Comparison of ENCODE assay signal across 8 cellular contexts in the genomic region with DNA sequence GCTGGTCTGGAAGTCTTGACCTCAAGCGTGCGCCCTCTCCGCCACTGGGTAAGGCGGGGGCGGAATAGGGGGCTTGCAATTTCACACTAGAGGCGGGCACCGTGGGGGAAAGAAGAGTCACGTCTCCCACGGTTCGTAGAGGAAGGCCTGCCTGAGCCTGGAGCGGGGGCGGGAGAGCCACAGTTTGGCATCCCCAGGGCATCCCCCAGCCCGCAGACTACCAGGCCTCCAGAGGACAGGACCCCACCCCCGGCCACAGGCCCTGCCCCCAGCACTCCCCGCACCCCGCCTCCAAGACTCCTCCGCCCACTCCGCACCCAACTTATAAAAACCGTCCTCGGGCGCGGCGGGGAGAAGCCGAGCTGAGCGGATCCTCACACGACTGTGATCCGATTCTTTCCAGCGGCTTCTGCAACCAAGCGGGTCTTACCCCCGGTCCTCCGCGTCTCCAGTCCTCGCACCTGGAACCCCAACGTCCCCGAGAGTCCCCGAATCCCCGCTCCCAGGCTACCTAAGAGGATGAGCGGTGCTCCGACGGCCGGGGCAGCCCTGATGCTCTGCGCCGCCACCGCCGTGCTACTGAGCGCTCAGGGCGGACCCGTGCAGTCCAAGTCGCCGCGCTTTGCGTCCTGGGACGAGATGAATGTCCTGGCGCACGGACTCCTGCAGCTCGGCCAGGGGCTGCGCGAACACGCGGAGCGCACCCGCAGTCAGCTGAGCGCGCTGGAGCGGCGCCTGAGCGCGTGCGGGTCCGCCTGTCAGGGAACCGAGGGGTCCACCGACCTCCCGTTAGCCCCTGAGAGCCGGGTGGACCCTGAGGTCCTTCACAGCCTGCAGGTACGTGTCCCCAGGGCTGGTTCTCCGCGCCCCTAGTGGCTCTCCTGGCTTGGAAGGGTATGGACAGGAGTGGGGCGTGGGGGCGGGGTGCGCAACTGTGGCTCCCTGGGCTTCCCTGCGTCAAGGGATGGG. TPM values are rescaled to one million over a fixed set of nuclear protein-coding genes. Genes with fewer than 3 reads are reported as not detected.
A peak's percentile ranks its signal among the peaks of the same experiment; 100 is the strongest.
DNase-seq lines count a peak whose midpoint lies in the region; ATAC-seq and TF ChIP-seq lines count a peak whose summit lies in the region.

A gene with protein sequence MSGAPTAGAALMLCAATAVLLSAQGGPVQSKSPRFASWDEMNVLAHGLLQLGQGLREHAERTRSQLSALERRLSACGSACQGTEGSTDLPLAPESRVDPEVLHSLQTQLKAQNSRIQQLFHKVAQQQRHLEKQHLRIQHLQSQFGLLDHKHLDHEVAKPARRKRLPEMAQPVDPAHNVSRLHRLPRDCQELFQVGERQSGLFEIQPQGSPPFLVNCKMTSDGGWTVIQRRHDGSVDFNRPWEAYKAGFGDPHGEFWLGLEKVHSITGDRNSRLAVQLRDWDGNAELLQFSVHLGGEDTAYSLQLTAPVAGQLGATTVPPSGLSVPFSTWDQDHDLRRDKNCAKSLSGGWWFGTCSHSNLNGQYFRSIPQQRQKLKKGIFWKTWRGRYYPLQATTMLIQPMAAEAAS (plus strand): TSS at position 353 of the 969 bp plus-strand sequence. CDS start 167 bp downstream, at position 520.

- H3K4me1 ChIP-seq in H9 (ENCODE audit: insufficient read depth, low read length) (peaks cover 4% of the 10 kb centered on the region; the same call in 1 of the 2 replicates), spleen (peaks cover 12 to 80% (median 56%) of the 10 kb centered on the region in 6 donors)

- peak within 1 kb of the TSS in 2 of 3 experiments; percentile 39 to 71; a peak in 2 of 7 replicates for H3K27ac Mint-ChIP-seq in H9

- H4K91ac ChIP-seq in H9 (ENCODE audit: insufficient read length, low read depth, low read length): no peak within 1 kb of the TSS

- no peak within 1 kb of the TSS for H3K23ac ChIP-seq in H9 (ENCODE audit: insufficient read length, low read depth, low read length)

- no peak for TF ChIP-seq POLR2A in spleen (IDR thresholded peaks at IDR 0.05)

- ATAC-seq in GM18498 (IDR thresholded peaks at IDR 0.05; ENCODE audit: unreplicated experiment): no peak
- no peak for ATAC-seq in HG02759 (IDR thresholded peaks at IDR 0.05; ENCODE audit: unreplicated experiment)
- no peak for ATAC-seq in GM21786 (IDR thresholded peaks at IDR 0.05; ENCODE audit: unreplicated experiment)

- peak within 1 kb of the TSS; percentile 72 to 89 for H3K4me3 Mint-ChIP-seq in H9

- TF ChIP-seq CTCF in H9 (conservative IDR thresholded peaks at IDR 0.05) (no peak; the same call in 1 of the 3 replicates), WERI-Rb-1 (IDR thresholded peaks at IDR 0.05; ENCODE audit: low read depth, low read length) (peak; percentile 53), spleen (IDR thresholded peaks at IDR 0.05 in 8 of 11, conservative IDR thresholded peaks at IDR 0.05 in 3 of 11) (no peak)

- no peaks in the 10 kb centered on the region for H3K79me1 ChIP-seq in H9 (ENCODE audit: insufficient read depth, low read depth, low read length, poor library complexity, severe bottlenecking)

- no peak within 1 kb of the TSS for H3K18ac ChIP-seq in H9 (ENCODE audit: insufficient read length, low read depth, low read length)

- H3K9me3 ChIP-seq in H9 (ENCODE audit: control insufficient read depth, low read depth, low read length) (no peaks in the 10 kb centered on the region), WERI-Rb-1 (ENCODE audit: severe bottlenecking) (no peaks in the 10 kb centered on the region), spleen (no peaks in the 10 kb centered on the region)

- H3K27me3 ChIP-seq in H9 (ENCODE audit: insufficient read depth, low read length) (no peaks in the 10 kb centered on the region; the same call in 1 of the 2 replicates), WERI-Rb-1 (ENCODE audit: insufficient read depth, low read depth, severe bottlenecking) (no peaks in the 10 kb centered on the region), spleen (replicated peaks in 1 of 7) (peaks cover 0 to 89% (median 21%) of the 10 kb centered on the region in 7 donors)

- H3K4ac ChIP-seq in H9 (ENCODE audit: low read depth, low read length): no peak within 1 kb of the TSS

- no peak within 1 kb of the TSS for H2BK12ac ChIP-seq in H9 (ENCODE audit: insufficient read length, low read depth, low read length)

- H3K14ac ChIP-seq in H9 (ENCODE audit: insufficient read depth, low read length): peak within 1 kb of the TSS; percentile 74; the same call in 1 of the 2 replicates

- peak within 1 kb of the TSS; percentile 68 for H3K4me3 ChIP-seq in WERI-Rb-1 (ENCODE audit: low read depth, low read length)
- H3K4me3 ChIP-seq in spleen: peak within 1 kb of the TSS; percentile 41 to 72 (median 46)

- no peak within 1 kb of the TSS for H4K5ac ChIP-seq in H9 (ENCODE audit: insufficient read length, low read depth, low read length)

- H3K27ac ChIP-seq in H9 (ENCODE audit: insufficient read length, low read depth, low read length) (no peak within 1 kb of the TSS), WERI-Rb-1 (peak within 1 kb of the TSS; percentile 62), caudate nucleus (ENCODE audit: low read depth, low read length) (peak within 1 kb of the TSS; percentile 62), spleen (peak within 1 kb of the TSS; percentile 35 to 78 (median 63))

- H2BK5ac ChIP-seq in H9 (ENCODE audit: insufficient read length, low read length): no peak within 1 kb of the TSS

- H3K56ac ChIP-seq in H9 (ENCODE audit: insufficient read length, low read depth, low read length): no peak within 1 kb of the TSS

- WGBS in H9 (ENCODE audit: extremely low coverage, insufficient read length, low lambda C conversion rate): no CpG with 5 or more reads among the region's 81 CpGs
- 2 to 4% (median 2%) methylated on average over 47 to 81 of the region's 81 CpGs for WGBS in spleen, 5 donors

- H2AK5ac ChIP-seq in H9 (ENCODE audit: insufficient read length, low read length): no peak within 1 kb of the TSS

- H3K9me3 Mint-ChIP-seq in H9: no peaks in the 10 kb centered on the region

- H4K8ac ChIP-seq in H9 (replicated peaks; ENCODE audit: insufficient read length, low read depth, low read length): no peak within 1 kb of the TSS

- H3K9ac ChIP-seq in H9 (ENCODE audit: extremely low read depth, insufficient read length, low read length): no peak within 1 kb of the TSS

- H3K4me2 ChIP-seq in H9 (ENCODE audit: insufficient read depth, insufficient read length, low read length): peak within 1 kb of the TSS; percentile 48

- H4K20me1 ChIP-seq in H9 (ENCODE audit: control insufficient read depth, insufficient read depth, insufficient read length): no peaks in the 10 kb centered on the region

- DNase-seq in H9 (peak; percentile 81), WERI-Rb-1 (peak; percentile 74), caudate nucleus (lab: John Stamatoyannopoulos, UW) (peak in 47 of 61 donors; percentile 3 to 70 (median 31)), islet precursor cell (peak; percentile 89), spleen (peak; percentile 69)

- peaks cover 59% of the 10 kb centered on the region for H3K27me3 Mint-ChIP-seq in H9 (ENCODE audit: low read depth)

- H3K79me2 ChIP-seq in H9 (ENCODE audit: insufficient read depth, low read length): no peaks in the 10 kb centered on the region

- H2BK120ac ChIP-seq in H9 (ENCODE audit: low read depth, low read length, poor library complexity, severe bottlenecking): no peak within 1 kb of the TSS

- H3K4me1 Mint-ChIP-seq in H9: peaks cover 22 to 26% of the 10 kb centered on the region in 2 experiments

- H3K23me2 ChIP-seq in H9 (ENCODE audit: insufficient read length, low read depth, low read length, poor library complexity, severe bottlenecking): peaks cover 6% of the 10 kb centered on the region

- intact Hi-C loops in spleen (cut with DNase I; ENCODE audit: low total_unique reads): no loop called here

- no peak within 1 kb of the TSS for H2BK15ac ChIP-seq in H9 (ENCODE audit: low read depth, low read length)

- no peak within 1 kb of the TSS for H2AFZ ChIP-seq in H9 (ENCODE audit: low read length)

- no peaks in the 10 kb centered on the region for H3K36me3 ChIP-seq in WERI-Rb-1
- no peaks in the 10 kb centered on the region for H3K36me3 ChIP-seq in spleen

- no peak within 1 kb of the TSS for H3T11ph ChIP-seq in H9 (ENCODE audit: low read length)

- H2BK20ac ChIP-seq in H9 (ENCODE audit: low read depth, low read length, poor library complexity, severe bottlenecking): no peak within 1 kb of the TSS

- H3K36me3 Mint-ChIP-seq in H9 (ENCODE audit: insufficient read depth in 1 of 3, low read depth in 3 of 3): peaks cover 0 to 3% (median 0%) of the 10 kb centered on the region in 3 experiments; a peak in 3 of 7 replicates

RNA-seq across cellular contexts. Expression of the gene that starts here (rescaled TPM):
- total RNA-seq in H9 (2021): 1.9 and 2.5 TPM in 2 replicates
- total RNA-seq in spleen: 10 to 100 TPM in 4 of 7 donors, 1 to 10 TPM in 3; 1.8 to 28.3 (median 11.8) TPM
- polyA plus RNA-seq in spleen: 1 to 10 TPM; 7.4 to 8.5 (median 7.8) TPM

Comparison
In these comparisons a context has a peak if more than half of its experiments do, and no peak if none do; other contexts are left out.
1. DNase-seq: peak in every context shown above with its lines; median percentile 89 in islet precursor cell; 81 in H9; 74 in WERI-Rb-1; 69 in spleen; 31 in caudate nucleus.